ENCODE assay signal across 13 cellular contexts in the genomic region with DNA sequence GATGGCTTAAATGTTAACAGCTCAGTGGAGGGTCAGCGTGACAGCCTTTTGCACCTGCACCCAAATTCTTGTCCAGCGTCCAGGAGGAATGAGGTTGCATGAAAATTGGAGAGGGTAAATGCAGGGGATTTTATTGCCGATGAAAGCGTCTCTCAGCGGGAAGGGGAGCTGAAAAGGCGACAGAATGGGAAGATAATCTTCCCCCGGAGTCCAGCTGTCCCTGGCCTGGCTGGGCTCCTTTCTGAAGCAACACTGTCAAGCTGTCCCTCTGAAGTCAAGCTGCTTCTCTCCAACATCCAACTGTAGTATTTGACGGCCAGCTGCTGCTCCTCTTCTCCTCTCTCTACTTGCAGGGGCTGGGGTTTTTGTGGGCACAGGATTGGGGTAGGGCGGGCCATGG.
"Had no signal": no experiment of that assay in that cellular context is flagged by ENCODE, and none has a peak within 500 bp of the region (broad histone marks: within the 10 kb centered on the region; RNA-seq: fewer than 3 reads in every experiment).

No MANE protein-coding gene starts in this region.

- H3K9me3 ChIP-seq: ascending aorta, breast epithelium, esophagus squamous epithelium, thyroid gland had no signal

- H3K27ac Mint-ChIP-seq: activated T-helper 1 cell treated with anti-CD3 and anti-CD28 coated beads, Interleukin-12 subunit alpha, Interleukin-12 subunit beta, Interleukin-2, Interleukin-4 antibody, amounts not matched to agents 30 ng/mL and 10 ng/mL and 1 ng/mL, durations not matched to agents 14 hours and 24 hours and 36 hours; naive thymus-derived CD8-positive, alpha-beta T cell; stimulated activated effector memory CD8-positive, alpha-beta T cell treated with anti-CD3 and anti-CD28 coated beads, Interleukin-12 subunit alpha, Interleukin-12 subunit beta, amount 100 ng/mL, for 72 hours had no signal

- ATAC-seq: left lobe of liver; naive thymus-derived CD8-positive, alpha-beta T cell had no signal

- H3K4me3 ChIP-seq: ascending aorta, breast epithelium, dorsolateral prefrontal cortex, esophagus squamous epithelium, thyroid gland had no signal

- H3K36me3 Mint-ChIP-seq: stimulated activated effector memory CD8-positive, alpha-beta T cell treated with anti-CD3 and anti-CD28 coated beads, Interleukin-12 subunit alpha, Interleukin-12 subunit beta, amount 100 ng/mL, for 72 hours had no signal

- H3K4me1 ChIP-seq: ascending aorta, breast epithelium had no signal

- H3K4me3 Mint-ChIP-seq: activated T-helper 1 cell treated with anti-CD3 and anti-CD28 coated beads, Interleukin-12 subunit alpha, Interleukin-12 subunit beta, Interleukin-2, Interleukin-4 antibody, amounts not matched to agents 30 ng/mL and 10 ng/mL and 1 ng/mL, durations not matched to agents 14 hours and 24 hours and 36 hours; naive thymus-derived CD8-positive, alpha-beta T cell; stimulated activated effector memory CD8-positive, alpha-beta T cell treated with anti-CD3 and anti-CD28 coated beads, Interleukin-12 subunit alpha, Interleukin-12 subunit beta, amount 100 ng/mL, for 72 hours had no signal

- H3K27me3 ChIP-seq: ascending aorta, breast epithelium, dorsolateral prefrontal cortex, esophagus squamous epithelium, thyroid gland had no signal

- H3K27ac ChIP-seq: ascending aorta, breast epithelium, dorsolateral prefrontal cortex, esophagus squamous epithelium had no signal

- H3K36me3 ChIP-seq: breast epithelium had no signal

- H3K27me3 Mint-ChIP-seq: naive thymus-derived CD8-positive, alpha-beta T cell had no signal

- H3K4me1 Mint-ChIP-seq: stimulated activated effector memory CD8-positive, alpha-beta T cell treated with anti-CD3 and anti-CD28 coated beads, Interleukin-12 subunit alpha, Interleukin-12 subunit beta, amount 100 ng/mL, for 72 hours had no signal

- H3K9me3 Mint-ChIP-seq: activated T-helper 1 cell treated with anti-CD3 and anti-CD28 coated beads, Interleukin-12 subunit alpha, Interleukin-12 subunit beta, Interleukin-2, Interleukin-4 antibody, amounts not matched to agents 30 ng/mL and 10 ng/mL and 1 ng/mL, durations not matched to agents 14 hours and 24 hours and 36 hours; naive thymus-derived CD8-positive, alpha-beta T cell; stimulated activated effector memory CD8-positive, alpha-beta T cell treated with anti-CD3 and anti-CD28 coated beads, Interleukin-12 subunit alpha, Interleukin-12 subunit beta, amount 100 ng/mL, for 72 hours had no signal

- DNase-seq: activated CD4-positive, alpha-beta T cell treated with anti-CD3 and anti-CD28 coated beads, Interleukin-2, amount 50 U/mL, for 1 hour; activated CD8-positive, alpha-beta memory T cell treated with anti-CD3 and anti-CD28 coated beads for 24 hours; dorsolateral prefrontal cortex; esophagus squamous epithelium; hippocampal formation; naive thymus-derived CD8-positive, alpha-beta T cell; nucleus accumbens had no signal
